Comparison of ENCODE assay signal across 1 cellular context in genomic region chr17:45490615-45491433, GRCh38.
A peak's percentile ranks its signal among the peaks of the same experiment; 100 is the strongest.
TF ChIP-seq lines count a peak whose summit lies in the region.
"Not testable (repeated sequence)": the region's sequence is repeated elsewhere in the genome, so short reads cannot be mapped to it uniquely, and the experiment has no call there.

PLEKHM1 (minus strand) TSS chr17:45490721; CDS start chr17:45482484, 8,237 bp downstream.

TF ChIP-seq in HepG2, 621 proteins besides CTCF, POLR2A, EP300 and RAD21 (continued from another document and continues in another):
- peak; percentile 85 for TF ChIP-seq GMEB2 (CRISPR knock-in tag; IDR thresholded peaks at IDR 0.05; ENCODE audit: low read depth)
- TF ChIP-seq ZNF687 (CRISPR knock-in tag; IDR thresholded peaks at IDR 0.05): peak; percentile 84
- TF ChIP-seq ARNT2 (CRISPR knock-in tag; IDR thresholded peaks at IDR 0.05; ENCODE audit: low read depth): 0 out of 2 replicates have a peak, but pooled peaks have one; percentile 22
- TF ChIP-seq RXRA (CRISPR knock-in tag; IDR thresholded peaks at IDR 0.05): peak; percentile 53; the same call in 1 of the 2 replicates
- peak; percentile 28; the same call in 1 of the 2 replicates for TF ChIP-seq HOXD1 (CRISPR knock-in tag; IDR thresholded peaks at IDR 0.05)
- TF ChIP-seq THAP11 (CRISPR knock-in tag; IDR thresholded peaks at IDR 0.05): peak; percentile 69
- TF ChIP-seq KMT2B (CRISPR knock-in tag; IDR thresholded peaks at IDR 0.05): peak; percentile 86
- peak; percentile 81 for TF ChIP-seq HDAC1 (CRISPR knock-in tag; IDR thresholded peaks at IDR 0.05)
- TF ChIP-seq KMT2A (CRISPR knock-in tag; IDR thresholded peaks at IDR 0.05): peak; percentile 79; the same call in 1 of the 2 replicates
- TF ChIP-seq ZMAT3 (CRISPR knock-in tag; conservative IDR thresholded peaks at IDR 0.05): 0 out of 2 replicates have a peak, but pooled peaks have one; percentile 48
- peak; percentile 39; the same call in 1 of the 2 replicates for TF ChIP-seq ATF2 (CRISPR knock-in tag; IDR thresholded peaks at IDR 0.05)
- TF ChIP-seq ZNF777 (CRISPR knock-in tag; IDR thresholded peaks at IDR 0.05): 0 out of 2 replicates have a peak, but pooled peaks have one; percentile 27
- peak; percentile 61; the same call in 1 of the 2 replicates for TF ChIP-seq ETV5 (CRISPR knock-in tag; IDR thresholded peaks at IDR 0.05; ENCODE audit: borderline replicate concordance)
- TF ChIP-seq TGIF2 (CRISPR knock-in tag; IDR thresholded peaks at IDR 0.05): peak; percentile 27; the same call in 1 of the 2 replicates
- TF ChIP-seq ZNF205 (CRISPR knock-in tag; IDR thresholded peaks at IDR 0.05): 0 out of 2 replicates have a peak, but pooled peaks have one; percentile 19
- peak; percentile 48; the same call in 1 of the 2 replicates for TF ChIP-seq SPEN (CRISPR knock-in tag; IDR thresholded peaks at IDR 0.05; ENCODE audit: low read depth)
- peak; percentile 78; the same call in 1 of the 2 replicates for TF ChIP-seq TAF1 (CRISPR knock-in tag; IDR thresholded peaks at IDR 0.05)
- TF ChIP-seq POLR2G (IDR thresholded peaks at IDR 0.05; ENCODE audit: low read depth, low read length): peak; percentile 71
- TF ChIP-seq NFYB (CRISPR knock-in tag; IDR thresholded peaks at IDR 0.05): peak; percentile 76
- 0 out of 2 replicates have a peak, but pooled peaks have one; percentile 31 for TF ChIP-seq MYC (CRISPR knock-in tag; IDR thresholded peaks at IDR 0.05; ENCODE audit: borderline replicate concordance)
- 0 out of 2 replicates have a peak, but pooled peaks have one; percentile 35 for TF ChIP-seq ISL2 (CRISPR knock-in tag; IDR thresholded peaks at IDR 0.05)
- 0 out of 2 replicates have a peak, but pooled peaks have one; percentile 25 for TF ChIP-seq CSRNP1 (CRISPR knock-in tag; IDR thresholded peaks at IDR 0.05)
- peak; percentile 33; the same call in 1 of the 3 replicates for TF ChIP-seq MXI1 (IDR thresholded peaks at IDR 0.05; ENCODE audit: borderline replicate concordance, low read depth, low read length)
- TF ChIP-seq SOX5 (CRISPR knock-in tag; IDR thresholded peaks at IDR 0.05; ENCODE audit: borderline replicate concordance): peak; percentile 32; the same call in 1 of the 2 replicates
- peak; percentile 9; the same call in 1 of the 2 replicates for TF ChIP-seq MIXL1 (CRISPR knock-in tag; IDR thresholded peaks at IDR 0.05)
- TF ChIP-seq ZNF614 (CRISPR knock-in tag; IDR thresholded peaks at IDR 0.05; ENCODE audit: borderline replicate concordance): peak; percentile 46; the same call in 1 of the 2 replicates
- TF ChIP-seq HDAC2 (CRISPR knock-in tag; IDR thresholded peaks at IDR 0.05): peak; percentile 21; the same call in 1 of the 2 replicates
- TF ChIP-seq FOXA3 (CRISPR knock-in tag; IDR thresholded peaks at IDR 0.05): peak; percentile 17; the same call in 1 of the 2 replicates
- peak; percentile 48; the same call in 1 of the 2 replicates for TF ChIP-seq NRL (CRISPR knock-in tag; IDR thresholded peaks at IDR 0.05; ENCODE audit: borderline replicate concordance)
- 0 out of 2 replicates have a peak, but pooled peaks have one; percentile 10 for TF ChIP-seq SP5 (CRISPR knock-in tag; IDR thresholded peaks at IDR 0.05; ENCODE audit: borderline replicate concordance, low read depth)
- peak; percentile 60; the same call in 1 of the 2 replicates for TF ChIP-seq KDM5B (CRISPR knock-in tag; IDR thresholded peaks at IDR 0.05; ENCODE audit: borderline replicate concordance)
- peak; percentile 39 for TF ChIP-seq GABPA (IDR thresholded peaks at IDR 0.05; ENCODE audit: low read depth, low read length)
- 0 out of 2 replicates have a peak, but pooled peaks have one; percentile 20 for TF ChIP-seq GABPA (CRISPR knock-in tag; IDR thresholded peaks at IDR 0.05; ENCODE audit: low read depth)
- TF ChIP-seq GABPB1 (CRISPR knock-in tag; IDR thresholded peaks at IDR 0.05): peak; percentile 92
- TF ChIP-seq KDM2A (CRISPR knock-in tag; IDR thresholded peaks at IDR 0.05; ENCODE audit: borderline replicate concordance, low read depth): peak; percentile 56
- TF ChIP-seq RARA (CRISPR knock-in tag; IDR thresholded peaks at IDR 0.05): peak; percentile 28; the same call in 1 of the 2 replicates
- TF ChIP-seq MXD3 (CRISPR knock-in tag; IDR thresholded peaks at IDR 0.05): 0 out of 2 replicates have a peak, but pooled peaks have one; percentile 55
- TF ChIP-seq MEIS1 (CRISPR knock-in tag; IDR thresholded peaks at IDR 0.05; ENCODE audit: borderline replicate concordance): 0 out of 2 replicates have a peak, but pooled peaks have one; percentile 32
- TF ChIP-seq RXRB (CRISPR knock-in tag; IDR thresholded peaks at IDR 0.05; ENCODE audit: borderline replicate concordance): peak; percentile 16
- peak; percentile 54 for TF ChIP-seq ZNF574 (CRISPR knock-in tag; IDR thresholded peaks at IDR 0.05)
- TF ChIP-seq ZGPAT (CRISPR knock-in tag; IDR thresholded peaks at IDR 0.05): peak; percentile 65
- peak; percentile 37; the same call in 1 of the 2 replicates for TF ChIP-seq NR2C2 (CRISPR knock-in tag; IDR thresholded peaks at IDR 0.05; ENCODE audit: borderline replicate concordance)
- peak; percentile 50 for TF ChIP-seq ZBTB38 (CRISPR knock-in tag; IDR thresholded peaks at IDR 0.05)
- peak; percentile 45; the same call in 1 of the 2 replicates for TF ChIP-seq ZNF501 (CRISPR knock-in tag; IDR thresholded peaks at IDR 0.05)
- TF ChIP-seq ZFY (CRISPR knock-in tag; IDR thresholded peaks at IDR 0.05): peak; percentile 78
- peak; percentile 57 for TF ChIP-seq ZNF883 (CRISPR knock-in tag; IDR thresholded peaks at IDR 0.05; ENCODE audit: not compliant biosample characterization)
- TF ChIP-seq HOXA5 (CRISPR knock-in tag; IDR thresholded peaks at IDR 0.05): 0 out of 2 replicates have a peak, but pooled peaks have one; percentile 39
- 0 out of 2 replicates have a peak, but pooled peaks have one; percentile 5 for TF ChIP-seq ZNF275 (CRISPR knock-in tag; IDR thresholded peaks at IDR 0.05; ENCODE audit: borderline replicate concordance)
- TF ChIP-seq MAZ (IDR thresholded peaks at IDR 0.05; ENCODE audit: borderline replicate concordance, low read depth, low read length): not testable (repeated sequence)
- TF ChIP-seq MAZ (CRISPR knock-in tag; IDR thresholded peaks at IDR 0.05; ENCODE audit: low read depth): 0 out of 2 replicates have a peak, but pooled peaks have one; percentile 62
- TF ChIP-seq GATAD1 (CRISPR knock-in tag; IDR thresholded peaks at IDR 0.05): peak; percentile 80
- peak; percentile 65; the same call in 1 of the 2 replicates for TF ChIP-seq ZNF605 (CRISPR knock-in tag; IDR thresholded peaks at IDR 0.05)
